ENCODE assay signal across 21 cellular contexts in genomic region chr3:30486386-30486785, GRCh38.
DNase-seq lines count a peak whose midpoint lies in the region; ATAC-seq and TF ChIP-seq lines count a peak whose summit lies in the region.
"Had no signal": no experiment of that assay in that cellular context is flagged by ENCODE, and none has a peak within 500 bp of the region (broad histone marks: within the 10 kb centered on the region; RNA-seq: fewer than 3 reads in every experiment).

No MANE protein-coding gene starts in this region.

- H3K9me2 ChIP-seq in OCI-LY7 (ENCODE audit: insufficient read depth, low read length) = no peaks in the 10 kb centered on the region

- no peaks in the 10 kb centered on the region for H4K20me1 ChIP-seq in mammary epithelial cell (ENCODE audit: insufficient read depth, low read length)
- H4K20me1 ChIP-seq in OCI-LY7 (ENCODE audit: insufficient read depth, low read length) = no peaks in the 10 kb centered on the region
- H4K20me1 ChIP-seq: BLaER1 had no signal

- H3K4me1 ChIP-seq in breast epithelium = peaks cover 0 to 8% of the 10 kb centered on the region in 2 donors
- no peaks in the 10 kb centered on the region for H3K4me1 ChIP-seq in mammary epithelial cell (ENCODE audit: insufficient read depth, low read length)
- no peaks in the 10 kb centered on the region for H3K4me1 ChIP-seq in subcutaneous abdominal adipose tissue (ENCODE audit: control insufficient read depth in 5 of 5, insufficient read depth in 5 of 5, low read length in 5 of 5)
- H3K4me1 ChIP-seq in OCI-LY7 (ENCODE audit: insufficient read depth, low read length, poor library complexity, severe bottlenecking) = no peaks in the 10 kb centered on the region
- H3K4me1 ChIP-seq in CD8-positive, alpha-beta T cell (ENCODE audit: insufficient read depth, low read length) = no peaks in the 10 kb centered on the region
- H3K4me1 ChIP-seq: A549, BLaER1, HAP-1 had no signal

- H3K27me3 ChIP-seq in breast epithelium (no peaks in the 10 kb centered on the region), mammary epithelial cell (ENCODE audit: insufficient read depth, low read length) (no peaks in the 10 kb centered on the region), subcutaneous abdominal adipose tissue (ENCODE audit: control insufficient read depth in 5 of 5, insufficient read depth in 4 of 5, low read length in 5 of 5) (no peaks in the 10 kb centered on the region)
- H3K27me3 ChIP-seq in CD8-positive, alpha-beta T cell (ENCODE audit: insufficient read depth, low read length) = no peaks in the 10 kb centered on the region
- H3K27me3 ChIP-seq: BLaER1 had no signal

- H3K9me3 ChIP-seq in breast epithelium (no peaks in the 10 kb centered on the region), mammary epithelial cell (replicated peaks; ENCODE audit: insufficient read depth, low read length) (peaks cover 18% of the 10 kb centered on the region), subcutaneous abdominal adipose tissue (ENCODE audit: control insufficient read depth in 5 of 5, low read length in 5 of 5) (peaks cover 0 to 8% (median 0%) of the 10 kb centered on the region in 5 donors), OCI-LY7 (ENCODE audit: low read length) (no peaks in the 10 kb centered on the region)
- peaks cover 10% of the 10 kb centered on the region for H3K9me3 ChIP-seq in CD8-positive, alpha-beta T cell (ENCODE audit: low read length)

- 91% methylated on average over 2 of the region's 2 CpGs for whole genome bisulfite sequencing in mammary epithelial cell (ENCODE audit: low coverage, missing lambda C conversion rate)

- dilution Hi-C loops in mammary epithelial cell (cut with HindIII; ENCODE audit: low sequenced_read_pairs) = no loop called here

- no peak overlapping the region for H3K9ac ChIP-seq in mammary epithelial cell (ENCODE audit: insufficient read depth, low read length)
- peak overlapping the region in 1 of 5 donors; percentile 35 for H3K9ac ChIP-seq in subcutaneous abdominal adipose tissue (ENCODE audit: low read length in 5 of 5)
- H3K9ac ChIP-seq: BLaER1, GM23248 had no signal

- H3K27ac ChIP-seq in breast epithelium = peak overlapping the region; percentile 23 to 33
- no peak overlapping the region for H3K27ac ChIP-seq in mammary epithelial cell (ENCODE audit: insufficient read depth, low read depth, low read length)
- peak overlapping the region; percentile 53 for H3K27ac ChIP-seq in subcutaneous abdominal adipose tissue (ENCODE audit: low read depth, low read length)
- no peak overlapping the region for H3K27ac ChIP-seq in OCI-LY7 (ENCODE audit: low read depth, low read length, poor library complexity, severe bottlenecking)
- no peak overlapping the region for H3K27ac ChIP-seq in CD8-positive, alpha-beta T cell (ENCODE audit: low read depth, low read length)
- H3K27ac ChIP-seq: 22Rv1, BLaER1, GM23248, HL-60 had no signal

- no peak overlapping the region for H2AFZ ChIP-seq in mammary epithelial cell (ENCODE audit: low read depth, low read length)
- H2AFZ ChIP-seq in OCI-LY7 (ENCODE audit: low read length) = no peak overlapping the region
- H2AFZ ChIP-seq: GM23248 had no signal

- H3K9me3 Mint-ChIP-seq in CD8-positive, alpha-beta T cell = peaks cover 19% of the 10 kb centered on the region

- H3K79me2 ChIP-seq in mammary epithelial cell (ENCODE audit: insufficient read depth, low read length) = no peaks in the 10 kb centered on the region
- no peaks in the 10 kb centered on the region for H3K79me2 ChIP-seq in OCI-LY7 (ENCODE audit: insufficient read depth, low read depth, low read length)

- peak; percentile 19 for ATAC-seq in omental fat pad (ENCODE audit: low FRiP score)
- no peak for ATAC-seq in CD8-positive, alpha-beta T cell
- ATAC-seq: A549, GM12878 had no signal

- CTCF ChIA-PET in mammary epithelial cell (lab: Charles Lee; ENCODE audit: low non-redundant PET) (no interaction called here), OCI-LY7 (lab: Charles Lee; ENCODE audit: unreplicated experiment) (no interaction called here)
- CTCF ChIA-PET in CD8-positive, alpha-beta T cell (lab: Charles Lee) = interaction anchor here (1.2 kb wide), 1 partner anchor 287 kb away, joined by 3 read pairs; no protein-coding TSS in a partner anchor

- TF ChIP-seq CTCF in breast epithelium (IDR thresholded peaks at IDR 0.05) (no peak), mammary epithelial cell (conservative IDR thresholded peaks at IDR 0.05 in 1 of 2, IDR thresholded peaks at IDR 0.05 in 1 of 2; ENCODE audit: extremely low read depth in 1 of 2, insufficient read depth in 1 of 2, low read depth in 1 of 2, low read length in 2 of 2) (no peak), omental fat pad (IDR thresholded peaks at IDR 0.05) (no peak), OCI-LY7 (conservative IDR thresholded peaks at IDR 0.05; ENCODE audit: low read length) (no peak)
- TF ChIP-seq CTCF in CD8-positive, alpha-beta T cell (IDR thresholded peaks at IDR 0.05) = no peak

- H3K36me3 ChIP-seq in breast epithelium (no peaks in the 10 kb centered on the region), mammary epithelial cell (ENCODE audit: insufficient read depth, low read length) (no peaks in the 10 kb centered on the region), subcutaneous abdominal adipose tissue (ENCODE audit: control insufficient read depth in 5 of 5, insufficient read depth in 5 of 5, low read length in 5 of 5) (no peaks in the 10 kb centered on the region), OCI-LY7 (ENCODE audit: insufficient read depth, low read length) (no peaks in the 10 kb centered on the region)
- no peaks in the 10 kb centered on the region for H3K36me3 ChIP-seq in CD8-positive, alpha-beta T cell (ENCODE audit: insufficient read depth, low read length)
- H3K36me3 ChIP-seq: BLaER1, HAP-1 had no signal

- intact Hi-C loops in breast epithelium (cut with DNase I; ENCODE audit: low total_unique reads) = no loop called here
- intact Hi-C loops in mammary epithelial cell (cut with micrococcal nuclease) = no loop called here
- intact Hi-C loops in OCI-LY7 (cut with micrococcal nuclease; ENCODE audit: unreplicated experiment) = no loop called here
- intact Hi-C loops in CD8-positive, alpha-beta T cell (cut with DNase I, micrococcal nuclease) = loop anchor here in 1 of 2 experiments (10.0 kb wide), 1 partner anchor 448 kb away; no protein-coding TSS in a partner anchor

- H3K4me3 ChIP-seq in breast epithelium (no peak overlapping the region), mammary epithelial cell (replicated peaks in 1 of 3; ENCODE audit: insufficient read depth in 1 of 3, low read depth in 2 of 3, low read length in 3 of 3) (no peak overlapping the region), subcutaneous abdominal adipose tissue (ENCODE audit: low read depth in 1 of 5, low read length in 5 of 5) (no peak overlapping the region), OCI-LY7 (ENCODE audit: low read depth, low read length, poor library complexity, severe bottlenecking) (no peak overlapping the region)
- H3K4me3 ChIP-seq in CD8-positive, alpha-beta T cell (ENCODE audit: low read depth, low read length) = no peak overlapping the region
- H3K4me3 ChIP-seq: A549, BLaER1, GM12878, GM23248, HAP-1 had no signal

- no peak overlapping the region for H3K4me3 Mint-ChIP-seq in CD8-positive, alpha-beta T cell
- H3K4me3 Mint-ChIP-seq: CD14-positive monocyte; CD4-positive, alpha-beta memory T cell had no signal

- H3K4me1 Mint-ChIP-seq in CD8-positive, alpha-beta T cell (ENCODE audit: low read depth) = no peaks in the 10 kb centered on the region
- H3K4me1 Mint-ChIP-seq: CD14-positive monocyte; CD4-positive, alpha-beta memory T cell had no signal

- H3K4me2 ChIP-seq in mammary epithelial cell (ENCODE audit: insufficient read depth, low read depth, low read length) = no peak overlapping the region
- no peak overlapping the region for H3K4me2 ChIP-seq in OCI-LY7 (ENCODE audit: low read length)
- H3K4me2 ChIP-seq: A549, BLaER1 had no signal

- no peak overlapping the region for H3K27ac Mint-ChIP-seq in CD8-positive, alpha-beta T cell
- H3K27ac Mint-ChIP-seq: CD14-positive monocyte; CD4-positive, alpha-beta memory T cell had no signal

- in situ Hi-C loops in mammary epithelial cell (cut with MboI; ENCODE audit: low sequenced_read_pairs in 2 of 2) = no loop called here

- BruUV-seq in mammary epithelial cell (replicated peaks; lab: Mats Ljungman, UMichigan) (no TSS peak), OCI-LY7 (replicated peaks; lab: Mats Ljungman, UMichigan) (no TSS peak)

- H3K36me3 Mint-ChIP-seq in CD8-positive, alpha-beta T cell = peaks cover 9% of the 10 kb centered on the region

- POLR2A ChIA-PET in OCI-LY7 (lab: Charles Lee) = interaction anchor here (0.5 to 1.9 kb wide), 3 partner anchors 9 to 19 kb away, joined by 3 to 7 read pairs (median 3); no protein-coding TSS in a partner anchor
- POLR2A ChIA-PET in CD8-positive, alpha-beta T cell (lab: Charles Lee) = interaction anchor here (0.5 kb wide), 1 partner anchor 18 kb away, joined by 3 read pairs; no protein-coding TSS in a partner anchor

- no peaks in the 10 kb centered on the region for H3K27me3 Mint-ChIP-seq in CD8-positive, alpha-beta T cell (ENCODE audit: low read depth)
- H3K27me3 Mint-ChIP-seq: CD4-positive, alpha-beta memory T cell had no signal

- no peak for TF ChIP-seq POLR2A in breast epithelium (IDR thresholded peaks at IDR 0.05)

- DNase-seq in breast epithelium (ENCODE audit: low spot score in 2 of 2) (no peak), mammary epithelial cell (no peak), omental fat pad (ENCODE audit: low spot score) (no peak), OCI-LY7 (ENCODE audit: low spot score) (no peak), COLO829 (ENCODE audit: low spot score) (no peak)
- DNase-seq in CD8-positive, alpha-beta T cell = no peak
- DNase-seq: CD4-positive, alpha-beta memory T cell; COR-L47; DMS 273 treated with DMSO at 0.1 percent for 48 hours; DMS53; DND-41; EL; GM23248 had no signal

Comparison
In these comparisons a context has a peak if more than half of its experiments do, and no peak if none do; other contexts are left out.
1. H3K27ac ChIP-seq: peak in breast epithelium (2 of 2) and subcutaneous abdominal adipose tissue (single experiment); none in mammary epithelial cell (single experiment), OCI-LY7 (single experiment) and CD8-positive, alpha-beta T cell (single experiment).